In the genomic region with DNA sequence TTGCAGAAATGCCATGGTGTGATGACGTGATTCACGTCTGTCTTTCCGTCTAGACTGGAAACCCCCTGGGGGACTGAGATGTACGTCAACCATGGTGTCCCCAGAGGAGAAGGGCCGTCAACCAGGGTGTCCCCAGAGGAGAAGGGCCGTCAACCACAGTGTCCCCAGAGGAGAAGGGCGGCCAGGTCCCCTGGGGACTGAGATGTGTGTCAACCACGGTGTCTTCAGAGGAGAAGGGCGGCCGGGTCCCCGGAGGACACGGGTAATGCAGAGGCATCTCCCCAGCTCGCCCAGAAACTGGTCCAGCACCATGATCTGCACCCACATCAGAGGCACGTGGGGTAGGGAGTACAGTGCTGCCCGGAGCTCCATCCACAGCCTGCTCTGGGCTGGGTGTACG, we compare ENCODE assay signal across 19 cellular contexts. TPM values are rescaled to one million over a fixed set of nuclear protein-coding genes. Genes with fewer than 3 reads are reported as not detected.
DNase-seq lines count a peak whose midpoint lies in the region; ATAC-seq and TF ChIP-seq lines count a peak whose summit lies in the region.
"Had no signal": no experiment of that assay in that cellular context is flagged by ENCODE, and none has a peak within 500 bp of the region (broad histone marks: within the 10 kb centered on the region; RNA-seq: fewer than 3 reads in every experiment).

No MANE protein-coding gene starts in this region.

- no peaks in the 10 kb centered on the region for H3K36me3 Mint-ChIP-seq in activated naive CD8-positive, alpha-beta T cell
- no peaks in the 10 kb centered on the region for H3K36me3 Mint-ChIP-seq in activated naive CD8-positive, alpha-beta T cell treated with anti-CD3 and anti-CD28 coated beads, Interleukin-2, amount 50 U/mL, for 24 hours (ENCODE audit: low read depth)
- peaks cover 2 to 5% of the 10 kb centered on the region in 2 donors for H3K36me3 Mint-ChIP-seq in stimulated activated naive B cell treated with anti-CD40 and anti-IgM and Interleukin-4, amounts not matched to agents 10 μg/mL and 1 μg/mL and 100 μg/mL, for 72 hours
- no peaks in the 10 kb centered on the region for H3K36me3 Mint-ChIP-seq in nephron progenitor cell (ENCODE audit: low read depth)

- peak overlapping the region; percentile 28 for H3K27ac Mint-ChIP-seq in activated naive CD8-positive, alpha-beta T cell
- H3K27ac Mint-ChIP-seq in activated naive CD8-positive, alpha-beta T cell treated with anti-CD3 and anti-CD28 coated beads, Interleukin-2, amount 50 U/mL, for 24 hours: no peak overlapping the region
- H3K27ac Mint-ChIP-seq in stimulated activated naive B cell treated with anti-CD40 and anti-IgM and Interleukin-4, amounts not matched to agents 10 μg/mL and 1 μg/mL and 100 μg/mL, for 72 hours: peak overlapping the region; percentile 98
- no peak overlapping the region for H3K27ac Mint-ChIP-seq in nephron progenitor cell

- H3K9me3 Mint-ChIP-seq in activated naive CD8-positive, alpha-beta T cell (ENCODE audit: low read depth): no peaks in the 10 kb centered on the region
- H3K9me3 Mint-ChIP-seq in activated naive CD8-positive, alpha-beta T cell treated with anti-CD3 and anti-CD28 coated beads, Interleukin-2, amount 50 U/mL, for 24 hours: no peaks in the 10 kb centered on the region
- H3K9me3 Mint-ChIP-seq in stimulated activated naive B cell treated with anti-CD40 and anti-IgM and Interleukin-4, amounts not matched to agents 10 μg/mL and 1 μg/mL and 100 μg/mL, for 72 hours: peaks cover 4% of the 10 kb centered on the region in 2 donors
- H3K9me3 Mint-ChIP-seq in nephron progenitor cell: peaks cover 5% of the 10 kb centered on the region

- 55% methylated on average over 11 of the region's 16 CpGs for WGBS in right lobe of liver (ENCODE audit: insufficient coverage, low coverage, low lambda C conversion rate, missing lambda C conversion rate)

- intact Hi-C loops in right lobe of liver (cut with DNase I): no loop called here

- H3K4me1 Mint-ChIP-seq in activated naive CD8-positive, alpha-beta T cell (ENCODE audit: low read depth): no peaks in the 10 kb centered on the region
- peaks cover 2% of the 10 kb centered on the region for H3K4me1 Mint-ChIP-seq in activated naive CD8-positive, alpha-beta T cell treated with anti-CD3 and anti-CD28 coated beads, Interleukin-2, amount 50 U/mL, for 24 hours
- peaks cover 8 to 10% of the 10 kb centered on the region in 2 donors for H3K4me1 Mint-ChIP-seq in stimulated activated naive B cell treated with anti-CD40 and anti-IgM and Interleukin-4, amounts not matched to agents 10 μg/mL and 1 μg/mL and 100 μg/mL, for 72 hours
- H3K4me1 Mint-ChIP-seq in nephron progenitor cell: peaks cover 16% of the 10 kb centered on the region

- H3K4me3 ChIP-seq in RWPE2 (ENCODE audit: severe bottlenecking) (no peak overlapping the region), right lobe of liver (no peak overlapping the region)
- H3K4me3 ChIP-seq: GM12878, PC-9 had no signal

- no peak for ATAC-seq in activated naive CD8-positive, alpha-beta T cell treated with anti-CD3 and anti-CD28 coated beads, Interleukin-2, amount 50 U/mL, for 24 hours
- ATAC-seq in RWPE2 (ENCODE audit: low read depth): no peak
- no peak for ATAC-seq in right lobe of liver
- ATAC-seq in stimulated activated naive B cell treated with anti-CD40 and anti-IgM and Interleukin-4, amounts not matched to agents 10 μg/mL and 1 μg/mL and 100 μg/mL, for 72 hours (replicated peaks): peak; percentile 92 to 96
- ATAC-seq: GM12878 had no signal

- H3K9me3 ChIP-seq in RWPE2 (ENCODE audit: severe bottlenecking) (no peaks in the 10 kb centered on the region), right lobe of liver (no peaks in the 10 kb centered on the region)

- H3K27me3 ChIP-seq in RWPE2 (ENCODE audit: insufficient read depth, poor library complexity, severe bottlenecking): peaks cover 10% of the 10 kb centered on the region
- H3K27me3 ChIP-seq in right lobe of liver: no peaks in the 10 kb centered on the region

- DNase-seq in activated naive CD8-positive, alpha-beta T cell treated with anti-CD3 and anti-CD28 coated beads, Interleukin-2, amount 50 U/mL, for 24 hours: no peak
- DNase-seq in RWPE2 (ENCODE audit: low spot score): peak; percentile 55
- DNase-seq in right lobe of liver: peak in 2 of 3 donors; percentile 17 to 41
- peak; percentile 84 for DNase-seq in stimulated activated naive B cell treated with anti-CD40 and anti-IgM and Interleukin-4, amounts not matched to agents 10 μg/mL and 1 μg/mL and 100 μg/mL, for 72 hours
- DNase-seq in nephron progenitor cell: no peak
- DNase-seq in inferior parietal cortex (ENCODE audit: extremely low spot score): no peak
- DNase-seq in SKM-1 treated with dmso at 0.1 percent for 144 hours (lab: John Stamatoyannopoulos, UW; ENCODE audit: unreplicated experiment): no peak
- DNase-seq: 8988T, DMS79 treated with DMSO at 0.1 percent for 48 hours, HCEC 1CT, KBM-7, NCI-H1048, NCI-H146, NCI-H2081, NCI-H510A treated with DMSO at 0.1 percent for 48 hours, PC-9 had no signal

- H3K36me3 ChIP-seq in RWPE2 (ENCODE audit: low read depth) (no peaks in the 10 kb centered on the region), right lobe of liver (no peaks in the 10 kb centered on the region)

- H3K4me1 ChIP-seq in RWPE2 (ENCODE audit: insufficient read depth, poor library complexity, severe bottlenecking) (no peaks in the 10 kb centered on the region), right lobe of liver (no peaks in the 10 kb centered on the region)

- TF ChIP-seq POLR2A in right lobe of liver (IDR thresholded peaks at IDR 0.05): no peak

- H3K27me3 Mint-ChIP-seq in activated naive CD8-positive, alpha-beta T cell: no peaks in the 10 kb centered on the region
- no peaks in the 10 kb centered on the region for H3K27me3 Mint-ChIP-seq in activated naive CD8-positive, alpha-beta T cell treated with anti-CD3 and anti-CD28 coated beads, Interleukin-2, amount 50 U/mL, for 24 hours
- no peaks in the 10 kb centered on the region for H3K27me3 Mint-ChIP-seq in stimulated activated naive B cell treated with anti-CD40 and anti-IgM and Interleukin-4, amounts not matched to agents 10 μg/mL and 1 μg/mL and 100 μg/mL, for 72 hours
- H3K27me3 Mint-ChIP-seq in nephron progenitor cell (ENCODE audit: low read depth, poor library complexity): peaks cover 17% of the 10 kb centered on the region

- H3K4me3 Mint-ChIP-seq in activated naive CD8-positive, alpha-beta T cell: no peak overlapping the region
- H3K4me3 Mint-ChIP-seq in activated naive CD8-positive, alpha-beta T cell treated with anti-CD3 and anti-CD28 coated beads, Interleukin-2, amount 50 U/mL, for 24 hours: no peak overlapping the region
- H3K4me3 Mint-ChIP-seq in stimulated activated naive B cell treated with anti-CD40 and anti-IgM and Interleukin-4, amounts not matched to agents 10 μg/mL and 1 μg/mL and 100 μg/mL, for 72 hours: peak overlapping the region; percentile 72 to 77
- H3K4me3 Mint-ChIP-seq in nephron progenitor cell: no peak overlapping the region

- TF ChIP-seq CTCF in RWPE2 (IDR thresholded peaks at IDR 0.05; ENCODE audit: poor library complexity, severe bottlenecking): no peak
- TF ChIP-seq CTCF in right lobe of liver (IDR thresholded peaks at IDR 0.05): no peak
- TF ChIP-seq CTCF in nephron progenitor cell (IDR thresholded peaks at IDR 0.05): no peak

- H3K27ac ChIP-seq in RWPE2 (ENCODE audit: poor library complexity, severe bottlenecking): no peak overlapping the region
- no peak overlapping the region for H3K27ac ChIP-seq in right lobe of liver
- H3K27ac ChIP-seq: PC-9 had no signal

RNA-seq across cellular contexts. Expression of a gene that starts 30.6 kb away (rescaled TPM):
- not detected for total RNA-seq in right lobe of liver
- total RNA-seq: GM12878, M059J had no signal

Comparison
In these comparisons a context has a peak if more than half of its experiments do, and no peak if none do; other contexts are left out.
1. H3K27ac Mint-ChIP-seq: peak in activated naive CD8-positive, alpha-beta T cell (single experiment) and stimulated activated naive B cell treated with anti-CD40 and anti-IgM and Interleukin-4, amounts not matched to agents 10 μg/mL and 1 μg/mL and 100 μg/mL, for 72 hours (single experiment); none in activated naive CD8-positive, alpha-beta T cell treated with anti-CD3 and anti-CD28 coated beads, Interleukin-2, amount 50 U/mL, for 24 hours (single experiment) and nephron progenitor cell (single experiment).
2. H3K4me3 Mint-ChIP-seq: peak in stimulated activated naive B cell treated with anti-CD40 and anti-IgM and Interleukin-4, amounts not matched to agents 10 μg/mL and 1 μg/mL and 100 μg/mL, for 72 hours (2 of 2); none in activated naive CD8-positive, alpha-beta T cell (single experiment), activated naive CD8-positive, alpha-beta T cell treated with anti-CD3 and anti-CD28 coated beads, Interleukin-2, amount 50 U/mL, for 24 hours (single experiment) and nephron progenitor cell (single experiment).
3. ATAC-seq: peak in stimulated activated naive B cell treated with anti-CD40 and anti-IgM and Interleukin-4, amounts not matched to agents 10 μg/mL and 1 μg/mL and 100 μg/mL, for 72 hours (2 of 2); none in activated naive CD8-positive, alpha-beta T cell treated with anti-CD3 and anti-CD28 coated beads, Interleukin-2, amount 50 U/mL, for 24 hours (single experiment), RWPE2 (single experiment) and right lobe of liver (0 of 4).
4. DNase-seq: peak in RWPE2 (single experiment), right lobe of liver (2 of 3) and stimulated activated naive B cell treated with anti-CD40 and anti-IgM and Interleukin-4, amounts not matched to agents 10 μg/mL and 1 μg/mL and 100 μg/mL, for 72 hours (single experiment); none in activated naive CD8-positive, alpha-beta T cell treated with anti-CD3 and anti-CD28 coated beads, Interleukin-2, amount 50 U/mL, for 24 hours (single experiment), nephron progenitor cell (single experiment), inferior parietal cortex (single experiment) and SKM-1 treated with dmso at 0.1 percent for 144 hours (single experiment).